ENCODE assay signal across 15 cellular contexts in the genomic region with DNA sequence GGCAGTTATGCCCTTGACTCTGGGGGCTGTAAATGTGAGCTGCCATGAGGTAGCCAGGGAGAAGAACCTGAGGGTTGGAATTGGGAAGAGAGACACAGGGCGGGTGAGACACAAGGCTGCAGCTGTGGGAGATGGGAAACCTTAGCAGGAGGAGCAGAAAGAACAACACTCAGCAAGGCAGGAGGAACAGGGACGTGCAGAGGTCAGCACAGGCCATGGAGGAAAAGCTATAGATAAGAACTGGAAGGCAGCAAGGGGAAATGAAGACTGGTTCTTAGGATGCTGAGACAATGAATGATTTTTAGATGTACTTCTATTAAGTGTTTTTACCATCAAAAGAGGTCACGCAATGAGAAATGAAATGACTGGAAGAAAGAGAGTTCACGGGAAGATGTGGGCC.
A peak's percentile ranks its signal among the peaks of the same experiment; 100 is the strongest.
DNase-seq lines count a peak whose midpoint lies in the region; ATAC-seq, FAIRE-seq and TF ChIP-seq lines count a peak whose summit lies in the region.
"Had no signal": no experiment of that assay in that cellular context is flagged by ENCODE, and none has a peak within 500 bp of the region (broad histone marks: within the 10 kb centered on the region; RNA-seq: fewer than 3 reads in every experiment).

No MANE protein-coding gene starts in this region.

- H4K20me1 ChIP-seq in keratinocyte (ENCODE audit: control insufficient read depth, extremely low read depth, insufficient read depth, low read length) (no peaks in the 10 kb centered on the region), smooth muscle cell (ENCODE audit: low read depth) (no peaks in the 10 kb centered on the region)

- no peak for FAIRE-seq in keratinocyte (lab: Jason Lieb, UNC)
- FAIRE-seq: GM12891 had no signal

- peaks cover 45% of the 10 kb centered on the region for H3K36me3 Mint-ChIP-seq in Calu3 (ENCODE audit: insufficient read depth, unreplicated experiment)

- BruUV-seq in Calu3 (replicated peaks; lab: Mats Ljungman, UMichigan), result no TSS peak

- peaks cover 46% of the 10 kb centered on the region for H3K4me1 Mint-ChIP-seq in Calu3 (ENCODE audit: low read depth, unreplicated experiment)

- H3K27ac ChIP-seq in SJSA1 (peak overlapping the region; percentile 84), keratinocyte (ENCODE audit: control insufficient read depth, insufficient read depth, low read length) (peak overlapping the region; percentile 96), smooth muscle cell (ENCODE audit: low read depth) (peak overlapping the region; percentile 95)
- H3K27ac ChIP-seq: BLaER1 treated with 17β-estradiol and CSF1 and Interleukin-3, amounts not matched to agents 10 nM and 100 nM; neural progenitor cell had no signal

- CTCF ChIA-PET in Calu3 (lab: Charles Lee), result no interaction called here

- H3K9me1 ChIP-seq in keratinocyte (ENCODE audit: control insufficient read depth, extremely low read depth, insufficient read depth, low read length), result no peaks in the 10 kb centered on the region

- 76% methylated on average over 4 of the region's 4 CpGs for WGBS in smooth muscle cell (ENCODE audit: low lambda C conversion rate)

- H3K4me3 Mint-ChIP-seq in Calu3 (ENCODE audit: low read depth, unreplicated experiment), result peak overlapping the region; percentile 39
- H3K4me3 Mint-ChIP-seq: neural progenitor cell had no signal

- H3K4me3 ChIP-seq in SJSA1 (no peak overlapping the region), keratinocyte (ENCODE audit: control insufficient read depth in 2 of 3, extremely low read depth in 1 of 3, insufficient read depth in 2 of 3, low read depth in 1 of 3, low read length in 3 of 3) (no peak overlapping the region), smooth muscle cell (no peak overlapping the region)
- H3K4me3 ChIP-seq: BLaER1 treated with 17β-estradiol and CSF1 and Interleukin-3, amounts not matched to agents 10 nM and 100 nM; neural progenitor cell; tibial nerve had no signal

- H3K36me3 ChIP-seq in SJSA1, result peaks cover 35% of the 10 kb centered on the region
- peaks cover 11 to 15% of the 10 kb centered on the region in 2 experiments for H3K36me3 ChIP-seq in keratinocyte (ENCODE audit: control insufficient read depth in 2 of 2, extremely low read depth in 1 of 2, insufficient read depth in 2 of 2, low read length in 2 of 2)
- no peaks in the 10 kb centered on the region for H3K36me3 ChIP-seq in smooth muscle cell (ENCODE audit: low read depth)
- H3K36me3 ChIP-seq: neural progenitor cell had no signal

- intact Hi-C loops in Calu3 (cut with micrococcal nuclease; ENCODE audit: unreplicated experiment), result loop anchor here (2.0 to 5.0 kb wide), 2 partner anchors 150 to 206 kb away; a partner anchor contains a TSS

- ATAC-seq in GM19328 (IDR thresholded peaks at IDR 0.05; ENCODE audit: unreplicated experiment) (no peak), HG02798 (IDR thresholded peaks at IDR 0.05; ENCODE audit: poor library complexity, unreplicated experiment) (no peak), HG03439 (IDR thresholded peaks at IDR 0.05; ENCODE audit: unreplicated experiment) (no peak), HG02981 (IDR thresholded peaks at IDR 0.05; ENCODE audit: unreplicated experiment) (no peak)

- dilution Hi-C loops in keratinocyte (cut with MboI; ENCODE audit: extremely low pct_ligation_motif_present, low sequenced_read_pairs), result no loop called here

- H3K4me2 ChIP-seq in keratinocyte (ENCODE audit: control insufficient read depth, extremely low read depth, insufficient read depth, low read depth, low read length) (peak overlapping the region; percentile 2), smooth muscle cell (peak overlapping the region; percentile 70)
- H3K4me2 ChIP-seq: BLaER1 treated with 17β-estradiol and CSF1 and Interleukin-3, amounts not matched to agents 10 nM and 100 nM; neural progenitor cell had no signal

- H3F3A ChIP-seq in smooth muscle cell (ENCODE audit: low read depth), result peaks cover 12% of the 10 kb centered on the region

- no peaks in the 10 kb centered on the region for H3K9me3 Mint-ChIP-seq in Calu3 (ENCODE audit: low read depth, unreplicated experiment)

- no peak for TF ChIP-seq CTCF in Calu3 (IDR thresholded peaks at IDR 0.05; ENCODE audit: unreplicated experiment)
- no peak for TF ChIP-seq CTCF in keratinocyte (optimal IDR thresholded peaks at IDR 0.05 in 1 of 3, IDR thresholded peaks at IDR 0.05 in 1 of 3, conservative IDR thresholded peaks at IDR 0.05 in 1 of 3; ENCODE audit: extremely low read depth in 1 of 3, insufficient read depth in 2 of 3, low read length in 3 of 3)
- TF ChIP-seq CTCF in smooth muscle cell (IDR thresholded peaks at IDR 0.05; ENCODE audit: borderline replicate concordance, insufficient read depth, poor library complexity, severe bottlenecking), result no peak

- DNase-seq in Calu3, result no peak
- no peak for DNase-seq in SJSA1 (ENCODE audit: low read depth in 1 of 2, low spot score in 2 of 2)
- DNase-seq in keratinocyte (ENCODE audit: low read depth, low spot score), result no peak
- no peak for DNase-seq in smooth muscle cell (lab: John Stamatoyannopoulos, UW; ENCODE audit: unreplicated experiment)
- DNase-seq: activated gamma-delta T cell, NCI-H2081, SIG-M5 had no signal

- H3K79me2 ChIP-seq in keratinocyte (ENCODE audit: control insufficient read depth, insufficient read depth, low read length) (no peaks in the 10 kb centered on the region), smooth muscle cell (ENCODE audit: low read depth) (no peaks in the 10 kb centered on the region)

- H3K27me3 Mint-ChIP-seq in Calu3 (ENCODE audit: unreplicated experiment), result no peaks in the 10 kb centered on the region

- H2AFZ ChIP-seq in keratinocyte (ENCODE audit: control insufficient read depth, low read length), result no peak overlapping the region
- no peak overlapping the region for H2AFZ ChIP-seq in smooth muscle cell (ENCODE audit: low read depth)
- H2AFZ ChIP-seq: neural progenitor cell had no signal

- H3K9me3 ChIP-seq in SJSA1 (replicated peaks), result no peaks in the 10 kb centered on the region
- no peaks in the 10 kb centered on the region for H3K9me3 ChIP-seq in keratinocyte (ENCODE audit: control insufficient read depth, low read depth, low read length)
- no peaks in the 10 kb centered on the region for H3K9me3 ChIP-seq in smooth muscle cell (replicated peaks; ENCODE audit: low read depth)
- H3K9me3 ChIP-seq: BLaER1 treated with 17β-estradiol and CSF1 and Interleukin-3, amounts not matched to agents 10 nM and 100 nM; tibial nerve had no signal

- peak overlapping the region; percentile 91 for H3K27ac Mint-ChIP-seq in Calu3 (ENCODE audit: unreplicated experiment)
- H3K27ac Mint-ChIP-seq: neural progenitor cell had no signal

- H3K4me1 ChIP-seq in SJSA1 (replicated peaks) (peaks cover 42% of the 10 kb centered on the region), keratinocyte (ENCODE audit: control insufficient read depth, extremely low read depth, insufficient read depth, low read length) (peaks cover 74% of the 10 kb centered on the region), smooth muscle cell (ENCODE audit: low read depth) (peaks cover 21% of the 10 kb centered on the region)
- H3K4me1 ChIP-seq: BLaER1 treated with 17β-estradiol and CSF1 and Interleukin-3, amounts not matched to agents 10 nM and 100 nM; neural progenitor cell had no signal

- H3K27me3 ChIP-seq in SJSA1 (replicated peaks) (no peaks in the 10 kb centered on the region), keratinocyte (ENCODE audit: control insufficient read depth, extremely low read depth, insufficient read depth, low read length) (no peaks in the 10 kb centered on the region), smooth muscle cell (ENCODE audit: low read depth) (no peaks in the 10 kb centered on the region)
- H3K27me3 ChIP-seq: BLaER1 treated with 17β-estradiol and CSF1 and Interleukin-3, amounts not matched to agents 10 nM and 100 nM; neural progenitor cell; tibial nerve had no signal

- H3K9ac ChIP-seq in keratinocyte (ENCODE audit: control insufficient read depth, extremely low read depth, insufficient read depth, low read length) (peak overlapping the region; percentile 58), smooth muscle cell (ENCODE audit: low read depth) (peak overlapping the region; percentile 54)
- H3K9ac ChIP-seq: BLaER1 treated with 17β-estradiol and CSF1 and Interleukin-3, amounts not matched to agents 10 nM and 100 nM; neural progenitor cell had no signal
